ENCODE assay signal across 10 cellular contexts in the genomic region with DNA sequence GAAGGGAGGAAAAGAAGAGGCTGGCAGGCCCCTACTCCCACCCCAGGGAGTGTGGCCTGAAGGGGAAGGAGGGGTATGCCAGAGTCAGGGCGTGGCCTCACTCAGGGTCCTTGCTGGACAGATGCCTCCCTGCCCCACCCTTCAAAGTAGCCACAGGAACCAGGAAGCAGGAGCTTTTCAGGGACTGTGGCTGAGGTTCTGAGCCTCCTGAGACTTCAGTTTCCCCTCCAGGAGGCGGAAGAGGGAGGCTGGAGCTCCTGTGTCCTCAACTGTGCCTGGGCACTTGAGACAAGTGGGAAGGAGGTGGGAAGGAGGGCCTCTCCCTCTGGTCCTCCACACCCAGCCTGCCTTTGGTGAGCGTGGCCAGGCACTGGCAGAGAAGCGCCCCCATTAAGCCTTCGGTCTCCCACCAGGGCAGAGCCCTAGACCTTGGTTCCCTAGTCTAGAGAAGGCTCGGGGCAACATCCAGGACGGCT. TPM values are rescaled to one million over a fixed set of nuclear protein-coding genes. Genes with fewer than 3 reads are reported as not detected.
DNase-seq lines count a peak whose midpoint lies in the region; ATAC-seq and TF ChIP-seq lines count a peak whose summit lies in the region.
"Had no signal": no experiment of that assay in that cellular context is flagged by ENCODE, and none has a peak within 500 bp of the region (broad histone marks: within the 10 kb centered on the region; RNA-seq: fewer than 3 reads in every experiment).

No MANE protein-coding gene starts in this region.

- H3K27me3 ChIP-seq in iPS-15b (ENCODE audit: control insufficient read depth, insufficient read depth, low read length) (peaks cover 8% of the 10 kb centered on the region), adrenal gland (no peaks in the 10 kb centered on the region)

- TF ChIP-seq CTCF in retinal pigment epithelial cell (conservative IDR thresholded peaks at IDR 0.05; ENCODE audit: low read depth, low read length): peak; percentile 1
- TF ChIP-seq CTCF in adrenal gland (IDR thresholded peaks at IDR 0.05): no peak

- H3K9ac ChIP-seq in SK-N-MC (ENCODE audit: insufficient read length): no peak overlapping the region
- H3K9ac ChIP-seq in iPS-15b (ENCODE audit: low read depth, low read length): no peak overlapping the region

- H3K27ac Mint-ChIP-seq in activated CD4-positive, alpha-beta memory T cell treated with anti-CD3 and anti-CD28 coated beads, Interleukin-2, amount 10 ng/mL, durations not matched to agents 7 days and 5 days: no peak overlapping the region
- H3K27ac Mint-ChIP-seq in activated naive CD4-positive, alpha-beta T cell treated with anti-CD3 and anti-CD28 coated beads, Interleukin-2, amount 50 U/mL, for 72 hours: no peak overlapping the region

- CTCF ChIA-PET in activated CD4-positive, alpha-beta memory T cell treated with anti-CD3 and anti-CD28 coated beads, Interleukin-2, amount 10 ng/mL, durations not matched to agents 7 days and 5 days (lab: Charles Lee): interaction anchor here (1.7 kb wide), 1 partner anchor 53 kb away, joined by 4 read pairs; no protein-coding TSS in a partner anchor

- H3K36me3 ChIP-seq in SK-N-MC (ENCODE audit: insufficient read depth, low read length) (peaks cover 3% of the 10 kb centered on the region; the same call in 1 of the 2 replicates), iPS-15b (ENCODE audit: control insufficient read depth, insufficient read depth, low read length) (peaks cover 19% of the 10 kb centered on the region), adrenal gland (replicated peaks in 1 of 2) (no peaks in the 10 kb centered on the region)

- no peaks in the 10 kb centered on the region for H3K9me3 Mint-ChIP-seq in activated CD4-positive, alpha-beta memory T cell treated with anti-CD3 and anti-CD28 coated beads, Interleukin-2, amount 10 ng/mL, durations not matched to agents 7 days and 5 days
- no peaks in the 10 kb centered on the region for H3K9me3 Mint-ChIP-seq in activated naive CD4-positive, alpha-beta T cell treated with anti-CD3 and anti-CD28 coated beads, Interleukin-2, amount 50 U/mL, for 72 hours

- DNase-seq in Daoy (ENCODE audit: low read depth) (peak; percentile 40), SK-N-MC (ENCODE audit: low read depth, low spot score) (no peak), retinal pigment epithelial cell (ENCODE audit: low read depth) (no peak), DMS53 treated with DMSO at 0.1 percent for 48 hours (lab: John Stamatoyannopoulos, UW; ENCODE audit: unreplicated experiment) (no peak), adrenal gland (no peak)
- no peak for DNase-seq in activated CD4-positive, alpha-beta memory T cell treated with anti-CD3 and anti-CD28 coated beads, Interleukin-2, amount 10 ng/mL, durations not matched to agents 7 days and 5 days
- no peak for DNase-seq in activated naive CD4-positive, alpha-beta T cell treated with anti-CD3 and anti-CD28 coated beads, Interleukin-2, amount 50 U/mL, for 72 hours (ENCODE audit: low spot score in 2 of 2)

- ATAC-seq in activated naive CD4-positive, alpha-beta T cell treated with anti-CD3 and anti-CD28 coated beads, Interleukin-2, amount 50 U/mL, for 72 hours: no peak

- H3K4me1 Mint-ChIP-seq in activated CD4-positive, alpha-beta memory T cell treated with anti-CD3 and anti-CD28 coated beads, Interleukin-2, amount 10 ng/mL, durations not matched to agents 7 days and 5 days: peaks cover 2% of the 10 kb centered on the region

- H3K4me1 ChIP-seq in iPS-15b (ENCODE audit: control insufficient read depth, insufficient read depth, low read length): peaks cover 16% of the 10 kb centered on the region
- peaks cover 0 to 8% of the 10 kb centered on the region in 2 donors for H3K4me1 ChIP-seq in adrenal gland (replicated peaks in 1 of 2)

- H3K27ac ChIP-seq in SK-N-MC: no peak overlapping the region
- peak overlapping the region in 2 of 5 donors; percentile 60 to 65 for H3K27ac ChIP-seq in adrenal gland
- H3K27ac ChIP-seq: HL-60 had no signal

- H3K27me3 Mint-ChIP-seq in activated CD4-positive, alpha-beta memory T cell treated with anti-CD3 and anti-CD28 coated beads, Interleukin-2, amount 10 ng/mL, durations not matched to agents 7 days and 5 days: peaks cover 16% of the 10 kb centered on the region

- H3K9me3 ChIP-seq in SK-N-MC (ENCODE audit: low read depth, low read length) (no peaks in the 10 kb centered on the region), iPS-15b (ENCODE audit: control insufficient read depth, insufficient read depth, low read length) (no peaks in the 10 kb centered on the region), adrenal gland (replicated peaks in 1 of 3) (no peaks in the 10 kb centered on the region)

- TF ChIP-seq POLR2A in adrenal gland (IDR thresholded peaks at IDR 0.05): no peak

- 76 to 86% (median 82%) methylated on average over 2 to 7 of the region's 7 CpGs for WGBS in adrenal gland, 4 donors

- H3K36me3 Mint-ChIP-seq in activated CD4-positive, alpha-beta memory T cell treated with anti-CD3 and anti-CD28 coated beads, Interleukin-2, amount 10 ng/mL, durations not matched to agents 7 days and 5 days (ENCODE audit: low read depth): no peaks in the 10 kb centered on the region
- no peaks in the 10 kb centered on the region for H3K36me3 Mint-ChIP-seq in activated naive CD4-positive, alpha-beta T cell treated with anti-CD3 and anti-CD28 coated beads, Interleukin-2, amount 50 U/mL, for 72 hours

- intact Hi-C loops in adrenal gland (cut with DNase I): no loop called here

- peak overlapping the region; percentile 72; the same call in 1 of the 2 replicates for H3K4me3 ChIP-seq in SK-N-MC
- H3K4me3 ChIP-seq in iPS-15b (ENCODE audit: low read depth, low read length): peak overlapping the region; percentile 13
- no peak overlapping the region for H3K4me3 ChIP-seq in retinal pigment epithelial cell (ENCODE audit: low read length)
- H3K4me3 ChIP-seq in adrenal gland: no peak overlapping the region

- H3K4me3 Mint-ChIP-seq in activated CD4-positive, alpha-beta memory T cell treated with anti-CD3 and anti-CD28 coated beads, Interleukin-2, amount 10 ng/mL, durations not matched to agents 7 days and 5 days: no peak overlapping the region

- POLR2A ChIA-PET in activated CD4-positive, alpha-beta memory T cell treated with anti-CD3 and anti-CD28 coated beads, Interleukin-2, amount 10 ng/mL, durations not matched to agents 7 days and 5 days (lab: Charles Lee): interaction anchor here (1.0 to 1.2 kb wide), 2 partner anchors 143 to 171 kb away, joined by 3 read pairs; a partner anchor contains a TSS

RNA-seq across cellular contexts. Expression of a gene that starts 5.3 kb away (rescaled TPM):
- 0.97 and 1.0 TPM in 2 replicates for total RNA-seq in Daoy (2014; rRNA removed; shearing (Covaris generic))
- total RNA-seq in activated CD4-positive, alpha-beta memory T cell treated with anti-CD3 and anti-CD28 coated beads, Interleukin-2, amount 10 ng/mL, durations not matched to agents 7 days and 5 days: 1 to 10 TPM; 2.0 to 2.2 TPM
- total RNA-seq in activated naive CD4-positive, alpha-beta T cell treated with anti-CD3 and anti-CD28 coated beads, Interleukin-2, amount 50 U/mL, for 72 hours: 1 to 10 TPM in 1 of 2 donors, under 1 TPM in 1; 0.39 to 3.9 TPM
- total RNA-seq in adrenal gland: 1 to 10 TPM; 2.8 to 9.1 (median 5.4) TPM
- polyA plus RNA-seq in adrenal gland: 1 to 10 TPM; 1.7 to 6.3 (median 1.8) TPM

RNA-seq across cellular contexts. Expression of a gene that starts 28.3 kb away (rescaled TPM):
- 87.5 and 129 TPM in 2 replicates for total RNA-seq in Daoy (2014; rRNA removed; shearing (Covaris generic))
- 10 to 100 TPM; 27.0 to 28.7 TPM for total RNA-seq in activated CD4-positive, alpha-beta memory T cell treated with anti-CD3 and anti-CD28 coated beads, Interleukin-2, amount 10 ng/mL, durations not matched to agents 7 days and 5 days
- 10 to 100 TPM; 20.5 to 23.9 TPM for total RNA-seq in activated naive CD4-positive, alpha-beta T cell treated with anti-CD3 and anti-CD28 coated beads, Interleukin-2, amount 50 U/mL, for 72 hours
- total RNA-seq in adrenal gland: 1 to 10 TPM in 7 of 8 donors, under 1 TPM in 1; 0.52 to 3.9 (median 2.4) TPM
- 1 to 10 TPM; 1.7 to 5.8 (median 2.4) TPM for polyA plus RNA-seq in adrenal gland

RNA-seq across cellular contexts. Expression of a gene that starts 40.9 kb away (rescaled TPM):
- total RNA-seq in Daoy (2014; rRNA removed; shearing (Covaris generic)): 287 and 323 TPM in 2 replicates
- total RNA-seq in activated CD4-positive, alpha-beta memory T cell treated with anti-CD3 and anti-CD28 coated beads, Interleukin-2, amount 10 ng/mL, durations not matched to agents 7 days and 5 days: 100 to 1,000 TPM; 193 to 195 TPM
- 100 to 1,000 TPM; 179 to 273 TPM for total RNA-seq in activated naive CD4-positive, alpha-beta T cell treated with anti-CD3 and anti-CD28 coated beads, Interleukin-2, amount 50 U/mL, for 72 hours
- 100 to 1,000 TPM; 135 to 216 (median 152) TPM for total RNA-seq in adrenal gland
- polyA plus RNA-seq in adrenal gland: 100 to 1,000 TPM in 1 of 3 donors, 10 to 100 TPM in 2; 64.3 to 211 (median 69.0) TPM

RNA-seq across cellular contexts. Expression of a gene that starts 52.2 kb away (rescaled TPM):
- total RNA-seq in Daoy (2014; rRNA removed; shearing (Covaris generic)): not detected in 2 replicates
- not detected for total RNA-seq in activated CD4-positive, alpha-beta memory T cell treated with anti-CD3 and anti-CD28 coated beads, Interleukin-2, amount 10 ng/mL, durations not matched to agents 7 days and 5 days
- total RNA-seq in activated naive CD4-positive, alpha-beta T cell treated with anti-CD3 and anti-CD28 coated beads, Interleukin-2, amount 50 U/mL, for 72 hours: not detected
- total RNA-seq in adrenal gland: under 1 TPM in 3 of 8 donors, not detected in 5; 0.32 to 0.68 (median 0.35) TPM
- polyA plus RNA-seq in adrenal gland: under 1 TPM in 2 of 3 donors, not detected in 1; 0.35 to 0.98 TPM
- total RNA-seq: aorta had no signal
- polyA plus RNA-seq: aorta had no signal

Comparison
In these comparisons a context has a peak if more than half of its experiments do, and no peak if none do; other contexts are left out.
1. H3K4me3 ChIP-seq: peak in SK-N-MC (single experiment) and iPS-15b (single experiment); none in retinal pigment epithelial cell (single experiment) and adrenal gland (0 of 4).
2. RNA of a gene that starts 28.3 kb away (total RNA-seq): 87.5 to 129 TPM in Daoy, 27.0 to 28.7 TPM in activated CD4-positive, alpha-beta memory T cell treated with anti-CD3 and anti-CD28 coated beads, Interleukin-2, amount 10 ng/mL, durations not matched to agents 7 days and 5 days and 20.5 to 23.9 TPM in activated naive CD4-positive, alpha-beta T cell treated with anti-CD3 and anti-CD28 coated beads, Interleukin-2, amount 50 U/mL, for 72 hours; 0.52 to 3.9 TPM in adrenal gland; every median in the first group is over 4 times any median in the second.